Comparison of ENCODE assay signal across 2 cellular contexts in the genomic region with DNA sequence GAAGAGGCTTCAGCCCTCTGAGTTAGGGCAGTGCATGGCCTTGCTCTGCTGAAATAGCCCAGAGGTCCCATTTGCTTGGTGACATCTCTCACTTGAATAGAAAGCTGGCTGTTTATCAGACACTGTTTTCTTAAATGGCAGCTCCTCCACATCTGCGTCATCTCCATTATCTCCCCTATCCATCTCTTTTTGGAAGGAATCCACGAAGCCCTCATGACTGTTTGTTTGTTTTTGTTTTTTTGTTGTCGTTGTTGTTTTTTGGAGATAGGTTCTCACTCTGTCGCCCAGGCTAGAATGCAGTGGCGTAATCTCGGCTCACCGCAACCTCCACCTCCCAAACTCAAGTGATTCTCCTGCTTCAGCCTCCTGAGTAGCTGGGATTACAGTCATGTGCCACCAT.
TF ChIP-seq lines count a peak whose summit lies in the region.

No MANE protein-coding gene starts in this region.

TF ChIP-seq in IMR-90, 13 proteins besides CTCF, POLR2A, EP300 and RAD21:
- TF ChIP-seq MAFK (IDR thresholded peaks at IDR 0.05; ENCODE audit: low read depth, low read length) (no peak), RCOR1 (IDR thresholded peaks at IDR 0.05; ENCODE audit: insufficient replicate concordance, low read length) (no peak), BHLHE40 (IDR thresholded peaks at IDR 0.05; ENCODE audit: low read depth, low read length) (no peak), MXI1 (IDR thresholded peaks at IDR 0.05; ENCODE audit: borderline replicate concordance, low read depth, low read length) (no peak), MAZ (IDR thresholded peaks at IDR 0.05; ENCODE audit: borderline replicate concordance, low read depth, low read length) (no peak), CEBPB (IDR thresholded peaks at IDR 0.05; ENCODE audit: low read depth, low read length) (no peak), SMC3 (IDR thresholded peaks at IDR 0.05; ENCODE audit: low read depth, low read length) (no peak), NFE2L2 (IDR thresholded peaks at IDR 0.05; ENCODE audit: low read depth, low read length) (no peak), FOS (IDR thresholded peaks at IDR 0.05; ENCODE audit: low read depth, low read length) (no peak), CHD1 (IDR thresholded peaks at IDR 0.05; ENCODE audit: low read depth, low read length) (no peak), RFX5 (IDR thresholded peaks at IDR 0.05; ENCODE audit: low read depth, low read length) (no peak)
- TF ChIP-seq, protein P1, sequence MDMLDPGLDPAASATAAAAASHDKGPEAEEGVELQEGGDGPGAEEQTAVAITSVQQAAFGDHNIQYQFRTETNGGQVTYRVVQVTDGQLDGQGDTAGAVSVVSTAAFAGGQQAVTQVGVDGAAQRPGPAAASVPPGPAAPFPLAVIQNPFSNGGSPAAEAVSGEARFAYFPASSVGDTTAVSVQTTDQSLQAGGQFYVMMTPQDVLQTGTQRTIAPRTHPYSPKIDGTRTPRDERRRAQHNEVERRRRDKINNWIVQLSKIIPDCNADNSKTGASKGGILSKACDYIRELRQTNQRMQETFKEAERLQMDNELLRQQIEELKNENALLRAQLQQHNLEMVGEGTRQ (IDR thresholded peaks at IDR 0.05; ENCODE audit: low read depth, low read length): no peak
- TF ChIP-seq, protein P2, sequence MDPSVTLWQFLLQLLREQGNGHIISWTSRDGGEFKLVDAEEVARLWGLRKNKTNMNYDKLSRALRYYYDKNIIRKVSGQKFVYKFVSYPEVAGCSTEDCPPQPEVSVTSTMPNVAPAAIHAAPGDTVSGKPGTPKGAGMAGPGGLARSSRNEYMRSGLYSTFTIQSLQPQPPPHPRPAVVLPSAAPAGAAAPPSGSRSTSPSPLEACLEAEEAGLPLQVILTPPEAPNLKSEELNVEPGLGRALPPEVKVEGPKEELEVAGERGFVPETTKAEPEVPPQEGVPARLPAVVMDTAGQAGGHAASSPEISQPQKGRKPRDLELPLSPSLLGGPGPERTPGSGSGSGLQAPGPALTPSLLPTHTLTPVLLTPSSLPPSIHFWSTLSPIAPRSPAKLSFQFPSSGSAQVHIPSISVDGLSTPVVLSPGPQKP (IDR thresholded peaks at IDR 0.05; ENCODE audit: borderline replicate concordance, low read depth, low read length): no peak

TF ChIP-seq in neural cell, 6 proteins besides CTCF, POLR2A, EP300 and RAD21:
- no peak for TF ChIP-seq MXI1 (conservative IDR thresholded peaks at IDR 0.05; ENCODE audit: poor library complexity, severe bottlenecking)
- TF ChIP-seq TAF1 (IDR thresholded peaks at IDR 0.05; ENCODE audit: low read depth): no peak
TF ChIP-seq in neural cell: peak in this region for 0.
